ENCODE assay signal across 12 cellular contexts in genomic region chr6:38495922-38496635, GRCh38.
DNase-seq lines count a peak whose midpoint lies in the region; ATAC-seq and TF ChIP-seq lines count a peak whose summit lies in the region.
"Had no signal": no experiment of that assay in that cellular context is flagged by ENCODE, and none has a peak within 500 bp of the region (broad histone marks: within the 10 kb centered on the region; RNA-seq: fewer than 3 reads in every experiment).

No MANE protein-coding gene starts in this region.

- TF ChIP-seq POLR2A in erythroblast (IDR thresholded peaks at IDR 0.05; ENCODE audit: low read length): no peak

- peak; percentile 16 for DNase-seq in activated naive CD4-positive, alpha-beta T cell treated with Interleukin-2 at 50 U/mL for 16 hours
- no peak for DNase-seq in activated naive CD4-positive, alpha-beta T cell treated with anti-CD3 and anti-CD28 coated beads, Interleukin-2, amount 50 U/mL, for 16 hours
- DNase-seq in activated T-cell treated with anti-CD3 and anti-CD28 coated beads, Interleukin-2, amount 50 U/mL, for 48 hours: peak; percentile 25 to 37
- DNase-seq in stimulated activated CD8-positive, alpha-beta memory T cell treated with anti-CD3 and anti-CD28 coated beads, Interleukin-4, amount 100 ng/mL, for 48 hours: peak; percentile 32
- DNase-seq in erythroblast (lab: John Stamatoyannopoulos, UW) (no peak), NCI-H446 treated with DMSO at 0.1 percent for 48 hours (lab: John Stamatoyannopoulos, UW) (no peak), cardiac septum (ENCODE audit: low spot score) (no peak)
- DNase-seq: activated effector memory CD4-positive, alpha-beta T cell treated with Interleukin-2 at 50 U/mL for 16 hours; DND-41; NCI-H226; sigmoid colon had no signal

- intact Hi-C loops in cardiac septum (cut with DNase I): loop anchor here (10.0 kb wide), 3 partner anchors 461 to 791 kb away; no protein-coding TSS in a partner anchor

- peak; percentile 72 for ATAC-seq in GM21619 (IDR thresholded peaks at IDR 0.05; ENCODE audit: unreplicated experiment)

Comparison
In these comparisons a context has a peak if more than half of its experiments do, and no peak if none do; other contexts are left out.
1. DNase-seq: peak in activated naive CD4-positive, alpha-beta T cell treated with Interleukin-2 at 50 U/mL for 16 hours (single experiment), activated T-cell treated with anti-CD3 and anti-CD28 coated beads, Interleukin-2, amount 50 U/mL, for 48 hours (2 of 2) and stimulated activated CD8-positive, alpha-beta memory T cell treated with anti-CD3 and anti-CD28 coated beads, Interleukin-4, amount 100 ng/mL, for 48 hours (single experiment); none in activated naive CD4-positive, alpha-beta T cell treated with anti-CD3 and anti-CD28 coated beads, Interleukin-2, amount 50 U/mL, for 16 hours (single experiment), erythroblast (0 of 2), NCI-H446 treated with DMSO at 0.1 percent for 48 hours (single experiment) and cardiac septum (single experiment).